28 cellular contexts compared by ENCODE assay signal in genomic region chr13:50154697-50155096, GRCh38.
"Had no signal": no experiment of that assay in that cellular context is flagged by ENCODE, and none has a peak within 500 bp of the region (broad histone marks: within the 10 kb centered on the region; RNA-seq: fewer than 3 reads in every experiment).

No MANE protein-coding gene starts in this region.

- H3K9me3 ChIP-seq: body of pancreas, esophagus muscularis mucosa, gastrocnemius medialis, heart left ventricle had no signal

- H3K4me1 ChIP-seq: body of pancreas, foreskin keratinocyte had no signal

- H3K27me3 Mint-ChIP-seq: activated T-cell treated with anti-CD3 and anti-CD28 coated beads, Interleukin-2, amount 50 U/mL, for 24 hours; effector memory CD8-positive, alpha-beta T cell had no signal

- H3K4me3 Mint-ChIP-seq: activated CD4-positive, alpha-beta memory T cell treated with anti-CD3 and anti-CD28 coated beads, Interleukin-2, amount 10 ng/mL, durations not matched to agents 7 days and 5 days; activated CD4-positive, alpha-beta T cell treated with anti-CD3 and anti-CD28 coated beads, Interleukin-2, amount 10 ng/mL, durations not matched to agents 7 days and 5 days; activated naive CD8-positive, alpha-beta T cell; activated T-cell treated with anti-CD3 and anti-CD28 coated beads, Interleukin-2, amount 50 U/mL, for 24 hours; activated T-cell treated with anti-CD3 and anti-CD28 coated beads, Interleukin-2, amount 50 U/mL, for 72 hours; effector memory CD8-positive, alpha-beta T cell; WTC11 had no signal

- H3K36me3 ChIP-seq: esophagus muscularis mucosa, gastrocnemius medialis, heart left ventricle had no signal

- H3K27ac ChIP-seq: body of pancreas, esophagus muscularis mucosa, foreskin keratinocyte, gastrocnemius medialis, heart left ventricle had no signal

- H3K9me3 Mint-ChIP-seq: activated CD4-positive, alpha-beta memory T cell treated with anti-CD3 and anti-CD28 coated beads, Interleukin-2, amount 10 ng/mL, durations not matched to agents 7 days and 5 days; activated CD4-positive, alpha-beta T cell treated with anti-CD3 and anti-CD28 coated beads, Interleukin-2, amount 10 ng/mL, durations not matched to agents 7 days and 5 days; activated T-cell treated with anti-CD3 and anti-CD28 coated beads, Interleukin-2, amount 50 U/mL, for 24 hours; activated T-cell treated with anti-CD3 and anti-CD28 coated beads, Interleukin-2, amount 50 U/mL, for 72 hours; effector memory CD8-positive, alpha-beta T cell; WTC11 had no signal

- H3K4me3 ChIP-seq: body of pancreas, esophagus muscularis mucosa, gastrocnemius medialis, heart left ventricle had no signal

- ATAC-seq: activated T-cell treated with anti-CD3 and anti-CD28 coated beads, Interleukin-2, amount 50 U/mL, for 72 hours; body of pancreas; effector memory CD8-positive, alpha-beta T cell; foreskin keratinocyte; gastrocnemius medialis; heart left ventricle; WTC11 had no signal

- DNase-seq: activated CD4-positive, alpha-beta memory T cell treated with anti-CD3 and anti-CD28 coated beads, Interleukin-2, amount 10 ng/mL, durations not matched to agents 7 days and 5 days; activated CD4-positive, alpha-beta T cell treated with anti-CD3 and anti-CD28 coated beads for 1 hour; activated CD4-positive, alpha-beta T cell treated with anti-CD3 and anti-CD28 coated beads for 4 hours; activated CD4-positive, alpha-beta T cell treated with anti-CD3 and anti-CD28 coated beads, Interleukin-2, amount 10 ng/mL, durations not matched to agents 7 days and 5 days; activated CD4-positive, alpha-beta T cell treated with anti-CD3 and anti-CD28 coated beads, Interleukin-2, amount 50 U/mL, for 4 hours; activated CD8-positive, alpha-beta memory T cell treated with anti-CD3 and anti-CD28 coated beads, Interleukin-2, amount 50 U/mL, for 48 hours; activated gamma-delta T cell treated with Interleukin-2 at 50 U/mL for 16 hours; activated naive CD4-positive, alpha-beta T cell treated with anti-CD3 and anti-CD28 coated beads, Interleukin-2, amount 50 U/mL, for 16 hours; activated naive CD4-positive, alpha-beta T cell treated with Interleukin-2 at 50 U/mL for 16 hours; activated T-cell treated with anti-CD3 and anti-CD28 coated beads for 4 hours; activated T-cell treated with anti-CD3 and anti-CD28 coated beads, Interleukin-2, amount 50 U/mL, for 24 hours; activated T-cell treated with anti-CD3 and anti-CD28 coated beads, Interleukin-2, amount 50 U/mL, for 72 hours; amniotic stem cell; body of pancreas; caudate nucleus; cortex of kidney; dermis blood vessel endothelial cell; effector CD4-positive, alpha-beta T cell; effector memory CD8-positive, alpha-beta T cell; erythroblast; foreskin keratinocyte; gastrocnemius medialis; glutamatergic neuron; heart left ventricle; T-helper 2 cell had no signal

- H3K36me3 Mint-ChIP-seq: activated naive CD8-positive, alpha-beta T cell; WTC11 had no signal

- H3K27ac Mint-ChIP-seq: activated CD4-positive, alpha-beta memory T cell treated with anti-CD3 and anti-CD28 coated beads, Interleukin-2, amount 10 ng/mL, durations not matched to agents 7 days and 5 days; activated CD4-positive, alpha-beta T cell treated with anti-CD3 and anti-CD28 coated beads, Interleukin-2, amount 10 ng/mL, durations not matched to agents 7 days and 5 days; activated naive CD8-positive, alpha-beta T cell; activated T-cell treated with anti-CD3 and anti-CD28 coated beads, Interleukin-2, amount 50 U/mL, for 24 hours; activated T-cell treated with anti-CD3 and anti-CD28 coated beads, Interleukin-2, amount 50 U/mL, for 72 hours; effector memory CD8-positive, alpha-beta T cell; WTC11 had no signal

- H3K27me3 ChIP-seq: body of pancreas, esophagus muscularis mucosa, gastrocnemius medialis, heart left ventricle had no signal
